ENCODE assay signal across 11 cellular contexts in genomic region chr19:53849237-53849676, GRCh38. TPM values are rescaled to one million over a fixed set of nuclear protein-coding genes. Genes with fewer than 3 reads are reported as not detected.
DNase-seq lines count a peak whose midpoint lies in the region; ATAC-seq, FAIRE-seq and TF ChIP-seq lines count a peak whose summit lies in the region.
"Had no signal": no experiment of that assay in that cellular context is flagged by ENCODE, and none has a peak within 500 bp of the region (broad histone marks: within the 10 kb centered on the region; RNA-seq: fewer than 3 reads in every experiment).

No MANE protein-coding gene starts in this region.

- no peak overlapping the region for H3K9ac ChIP-seq in adipocyte (ENCODE audit: low read length)

- peak; percentile 11 for DNase-seq in H54 (ENCODE audit: insufficient read length, low spot score)
- DNase-seq in adipocyte (ENCODE audit: low read depth): peak; percentile 29
- DNase-seq in left cardiac atrium: peak; percentile 38
- DNase-seq in upper lobe of left lung: peak in 1 of 2 donors; percentile 62
- no peak for DNase-seq in MG63
- DNase-seq in NCI-H1417 (lab: John Stamatoyannopoulos, UW): no peak
- DNase-seq: activated CD8-positive, alpha-beta memory T cell treated with anti-CD3 and anti-CD28 coated beads, Interleukin-2, amount 50 U/mL, for 4 hours; DND-41; foreskin keratinocyte had no signal

- H3K27ac ChIP-seq in upper lobe of left lung: peak overlapping the region; percentile 43 to 80 (median 60)
- H3K27ac ChIP-seq: foreskin keratinocyte had no signal

- peak in 1 of 4 donors; percentile 1 for TF ChIP-seq EP300 in upper lobe of left lung (IDR thresholded peaks at IDR 0.05)

- intact Hi-C loops in left cardiac atrium (cut with DNase I): loop anchor here in 1 of 2 donors (10.0 kb wide), 1 partner anchor 56 kb away; the partner anchor contains the start of gene CACNG7

- no peak for TF ChIP-seq CTCF in upper lobe of left lung (IDR thresholded peaks at IDR 0.05)

- H3K4me3 ChIP-seq in adipocyte (ENCODE audit: low read length) (peak overlapping the region; percentile 31), upper lobe of left lung (no peak overlapping the region), MG63 (no peak overlapping the region)

- no peak for FAIRE-seq in H54 (lab: Jason Lieb, UNC)

- H3K36me3 ChIP-seq in adipocyte (ENCODE audit: control insufficient read depth, insufficient read depth, low read length, severe bottlenecking): no peaks in the 10 kb centered on the region
- no peaks in the 10 kb centered on the region for H3K36me3 ChIP-seq in upper lobe of left lung
- no peaks in the 10 kb centered on the region for H3K36me3 ChIP-seq in MG63

- 39 to 42% methylated on average over 11 of the region's 11 CpGs for WGBS in upper lobe of left lung, 2 donors

- no peaks in the 10 kb centered on the region for H3K27me3 ChIP-seq in adipocyte (replicated peaks; ENCODE audit: control insufficient read depth, insufficient read depth, low read length)
- H3K27me3 ChIP-seq in upper lobe of left lung: no peaks in the 10 kb centered on the region
- H3K27me3 ChIP-seq in MG63: no peaks in the 10 kb centered on the region
- H3K27me3 ChIP-seq: foreskin keratinocyte had no signal

- H3K9me3 ChIP-seq in adipocyte (ENCODE audit: control insufficient read depth, low read length): no peaks in the 10 kb centered on the region
- H3K9me3 ChIP-seq in upper lobe of left lung: no peaks in the 10 kb centered on the region
- H3K9me3 ChIP-seq in MG63: no peaks in the 10 kb centered on the region

- ATAC-seq in left cardiac atrium (peak; percentile 41 to 75), upper lobe of left lung (ENCODE audit: low FRiP score in 2 of 2) (peak; percentile 58 to 79), GM21723 (IDR thresholded peaks at IDR 0.05; ENCODE audit: unreplicated experiment) (no peak)
- ATAC-seq: foreskin keratinocyte had no signal

- no peak for TF ChIP-seq POLR2A in H54 (IDR thresholded peaks at IDR 0.05; ENCODE audit: low read depth, low read length)
- peak in 1 of 4 donors; percentile 9 for TF ChIP-seq POLR2A in upper lobe of left lung (IDR thresholded peaks at IDR 0.05)

- peaks cover 15% of the 10 kb centered on the region for H3K4me1 ChIP-seq in adipocyte (ENCODE audit: control insufficient read depth, insufficient read depth, low read length)
- H3K4me1 ChIP-seq in upper lobe of left lung: peaks cover 12 to 39% (median 26%) of the 10 kb centered on the region in 4 donors
- H3K4me1 ChIP-seq: foreskin keratinocyte had no signal

RNA-seq across cellular contexts. Expression of gene MYADM, which starts 18.4 kb away (rescaled TPM):
- total RNA-seq in left cardiac atrium (100 to 1,000 TPM; 106 to 209 TPM), upper lobe of left lung (100 to 1,000 TPM in 4 of 6 donors, 10 to 100 TPM in 2; 31.4 to 312 (median 145) TPM)
- 8.3 and 18.7 TPM in 2 replicates for total RNA-seq in MG63 (2014; rRNA removed; shearing (Covaris generic); ENCODE audit: low replicate concordance)

RNA-seq across cellular contexts. Expression of gene NLRP12, which starts 25.1 kb away (rescaled TPM):
- total RNA-seq in left cardiac atrium (under 1 TPM; 0.56 to 0.84 TPM), upper lobe of left lung (10 to 100 TPM in 1 of 6 donors, 1 to 10 TPM in 5; 3.1 to 10.3 (median 6.7) TPM)
- total RNA-seq in MG63 (2014; rRNA removed; shearing (Covaris generic); ENCODE audit: low replicate concordance): not detected in 2 replicates
- total RNA-seq: foreskin keratinocyte had no signal

RNA-seq across cellular contexts. Expression of gene PRKCG, which starts 32.7 kb away (rescaled TPM):
- not detected for total RNA-seq in left cardiac atrium
- total RNA-seq in upper lobe of left lung: 1 to 10 TPM in 1 of 6 donors, under 1 TPM in 2, not detected in 3; 0.17 to 1.0 (median 0.39) TPM
- not detected in 2 replicates for total RNA-seq in MG63 (2014; rRNA removed; shearing (Covaris generic); ENCODE audit: low replicate concordance)
- total RNA-seq: foreskin keratinocyte had no signal

RNA-seq across cellular contexts. Expression of gene CACNG7, which starts 59.8 kb away (rescaled TPM):
- total RNA-seq in left cardiac atrium (not detected), upper lobe of left lung (not detected)
- total RNA-seq in MG63 (2014; rRNA removed; shearing (Covaris generic); ENCODE audit: low replicate concordance): not detected in 2 replicates
- total RNA-seq: foreskin keratinocyte, mononuclear cell had no signal

Comparison
In these comparisons a context has a peak if more than half of its experiments do, and no peak if none do; other contexts are left out.
1. DNase-seq: peak in H54 (single experiment), adipocyte (single experiment) and left cardiac atrium (single experiment); none in MG63 (single experiment) and NCI-H1417 (0 of 3).